Comparison of ENCODE assay signal across 16 cellular contexts in the genomic region with DNA sequence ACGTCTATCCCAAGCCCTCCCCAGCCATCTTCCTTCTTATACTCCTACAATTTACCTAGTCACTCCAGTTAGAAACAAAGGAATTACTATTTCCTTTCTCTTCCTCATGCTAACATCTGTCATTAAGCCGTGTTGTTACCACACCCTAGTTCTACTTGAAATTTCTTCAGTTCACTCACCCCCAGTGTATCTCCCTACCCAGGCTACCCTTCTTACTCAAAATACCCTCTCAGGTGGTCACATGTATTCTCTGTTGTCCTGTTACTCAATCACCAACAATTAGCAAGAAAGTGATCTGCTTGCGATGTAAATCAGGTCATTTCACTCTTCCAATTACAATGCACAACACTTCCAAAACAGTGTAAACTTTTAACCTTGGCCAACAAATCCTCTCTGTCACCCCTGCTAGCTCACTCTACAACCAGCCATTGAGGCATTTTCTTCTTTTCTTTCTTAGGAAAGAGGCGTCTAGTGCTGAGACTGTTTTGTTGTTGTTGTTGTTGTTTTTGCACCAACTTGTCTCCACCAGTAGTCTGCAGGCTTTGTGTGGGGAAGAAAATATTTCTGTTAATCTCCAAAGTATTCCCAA. TPM values are rescaled to one million over a fixed set of nuclear protein-coding genes. Genes with fewer than 3 reads are reported as not detected.
"Had no signal": no experiment of that assay in that cellular context is flagged by ENCODE, and none has a peak within 500 bp of the region (broad histone marks: within the 10 kb centered on the region; RNA-seq: fewer than 3 reads in every experiment).

No MANE protein-coding gene starts in this region.

- H3K9me3 Mint-ChIP-seq: type B pancreatic cell had no signal

- H3K27ac Mint-ChIP-seq: natural killer cell treated with Interleukin-12 subunit alpha and Interleukin-12 subunit beta and Interleukin-15 and Interleukin-18, amount 100 ng/mL, for 72 hours; stimulated activated naive B cell treated with anti-CD40 and anti-IgM and Interleukin-4, amounts not matched to agents 10 μg/mL and 1 μg/mL and 100 μg/mL, for 72 hours; type B pancreatic cell had no signal

- H3K36me3 Mint-ChIP-seq: natural killer cell treated with Interleukin-12 subunit alpha and Interleukin-12 subunit beta and Interleukin-15 and Interleukin-18, amount 100 ng/mL, for 72 hours; stimulated activated naive B cell treated with anti-CD40 and anti-IgM and Interleukin-4, amounts not matched to agents 10 μg/mL and 1 μg/mL and 100 μg/mL, for 72 hours; type B pancreatic cell had no signal

- H3K4me1 Mint-ChIP-seq: central memory CD8-positive, alpha-beta T cell; stimulated activated naive B cell treated with anti-CD40 and anti-IgM and Interleukin-4, amounts not matched to agents 10 μg/mL and 1 μg/mL and 100 μg/mL, for 72 hours had no signal

- H3K4me3 Mint-ChIP-seq: central memory CD8-positive, alpha-beta T cell; natural killer cell treated with Interleukin-12 subunit alpha and Interleukin-12 subunit beta and Interleukin-15 and Interleukin-18, amount 100 ng/mL, for 72 hours; stimulated activated naive B cell treated with anti-CD40 and anti-IgM and Interleukin-4, amounts not matched to agents 10 μg/mL and 1 μg/mL and 100 μg/mL, for 72 hours; type B pancreatic cell had no signal

- ATAC-seq: gastroesophageal sphincter; left lobe of liver; natural killer cell treated with Interleukin-12 subunit alpha and Interleukin-12 subunit beta and Interleukin-15 and Interleukin-18, amount 100 ng/mL, for 72 hours; stimulated activated naive B cell treated with anti-CD40 and anti-IgM and Interleukin-4, amounts not matched to agents 10 μg/mL and 1 μg/mL and 100 μg/mL, for 72 hours had no signal

- DNase-seq: cortex of kidney; dorsolateral prefrontal cortex; effector CD8-positive, alpha-beta T cell; head of caudate nucleus; islet precursor cell; mammary epithelial cell; midbrain; sigmoid colon; stimulated activated CD4-positive, alpha-beta T cell treated with anti-CD3 and anti-CD28 coated beads, Interleukin-2, amount 100 ng/mL, for 24 hours; stimulated activated CD4-positive, alpha-beta T cell treated with anti-CD3 and anti-CD28 coated beads, Interleukin-4, amount 100 ng/mL, for 4 hours; stimulated activated naive B cell treated with anti-CD40 and anti-IgM and Interleukin-4, amounts not matched to agents 10 μg/mL and 1 μg/mL and 100 μg/mL, for 72 hours had no signal

- H3K27me3 Mint-ChIP-seq: central memory CD8-positive, alpha-beta T cell; natural killer cell treated with Interleukin-12 subunit alpha and Interleukin-12 subunit beta and Interleukin-15 and Interleukin-18, amount 100 ng/mL, for 72 hours; stimulated activated naive B cell treated with anti-CD40 and anti-IgM and Interleukin-4, amounts not matched to agents 10 μg/mL and 1 μg/mL and 100 μg/mL, for 72 hours; type B pancreatic cell had no signal

RNA-seq across cellular contexts. Expression of a gene that starts 50.7 kb away (rescaled TPM):
- total RNA-seq: mammary epithelial cell; natural killer cell treated with Interleukin-12 subunit alpha and Interleukin-12 subunit beta and Interleukin-15 and Interleukin-18, amount 100 ng/mL, for 72 hours had no signal
